Comparison of ENCODE assay signal across 15 cellular contexts in the genomic region with DNA sequence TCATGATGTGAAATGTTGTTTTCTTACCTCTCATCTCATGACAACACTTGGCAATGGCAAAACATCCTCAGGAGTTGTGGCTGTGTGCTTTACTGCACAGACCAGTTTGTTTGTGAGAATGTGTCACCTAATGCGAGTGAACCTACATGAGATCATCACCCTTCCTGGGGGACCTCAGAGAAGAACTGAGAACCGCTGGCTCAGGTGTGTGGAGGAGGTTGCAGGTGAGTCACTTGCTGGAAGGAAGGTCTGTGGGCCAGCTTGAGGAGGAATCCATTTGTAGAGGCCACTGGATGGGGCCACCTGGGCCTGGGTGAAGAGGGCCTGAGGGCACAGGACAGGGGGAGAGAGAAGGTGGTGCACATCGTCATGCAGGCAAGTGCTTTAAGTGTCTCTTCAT. TPM values are rescaled to one million over a fixed set of nuclear protein-coding genes. Genes with fewer than 3 reads are reported as not detected.
"Had no signal": no experiment of that assay in that cellular context is flagged by ENCODE, and none has a peak within 500 bp of the region (broad histone marks: within the 10 kb centered on the region; RNA-seq: fewer than 3 reads in every experiment).

No MANE protein-coding gene starts in this region.

- DNase-seq: activated T-cell treated with anti-CD3 and anti-CD28 coated beads, Interleukin-2, amount 50 U/mL, for 4 hours; cortex of kidney; effector CD8-positive, alpha-beta T cell; kidney glomerular epithelial cell; pancreas; retina; stimulated activated CD4-positive, alpha-beta T cell treated with anti-CD3 and anti-CD28 coated beads, Interleukin-15, amount 100 ng/mL, for 24 hours; T-helper 2 cell; thyroid gland had no signal

- H3K9me3 Mint-ChIP-seq: activated T-cell treated with anti-CD3 and anti-CD28 coated beads, Interleukin-2, amount 50 U/mL, for 4 hours; central memory CD8-positive, alpha-beta T cell; mesothelial cell of epicardium; neural crest cell had no signal

- H3K4me3 Mint-ChIP-seq: activated T-cell treated with anti-CD3 and anti-CD28 coated beads, Interleukin-2, amount 50 U/mL, for 4 hours; central memory CD8-positive, alpha-beta T cell; mesothelial cell of epicardium; neural crest cell had no signal

- H3K27ac Mint-ChIP-seq: mesothelial cell of epicardium had no signal

- H3K27me3 Mint-ChIP-seq: central memory CD8-positive, alpha-beta T cell had no signal

- H3K27ac ChIP-seq: pancreas, thyroid gland, vagina had no signal

- H3K9me3 ChIP-seq: pancreas, thyroid gland, vagina had no signal

- H3K36me3 ChIP-seq: pancreas, thyroid gland, vagina had no signal

- H3K4me3 ChIP-seq: pancreas, thyroid gland, vagina had no signal

- H3K36me3 Mint-ChIP-seq: mesothelial cell of epicardium had no signal

- FAIRE-seq: pancreas, TTC549 had no signal

- H3K27me3 ChIP-seq: pancreas, thyroid gland, vagina had no signal

RNA-seq across cellular contexts. Expression of gene CEACAM1, which starts 3.0 kb away (rescaled TPM):
- total RNA-seq: myocyte, neural crest cell had no signal
